ENCODE assay signal across 8 cellular contexts in the genomic region with DNA sequence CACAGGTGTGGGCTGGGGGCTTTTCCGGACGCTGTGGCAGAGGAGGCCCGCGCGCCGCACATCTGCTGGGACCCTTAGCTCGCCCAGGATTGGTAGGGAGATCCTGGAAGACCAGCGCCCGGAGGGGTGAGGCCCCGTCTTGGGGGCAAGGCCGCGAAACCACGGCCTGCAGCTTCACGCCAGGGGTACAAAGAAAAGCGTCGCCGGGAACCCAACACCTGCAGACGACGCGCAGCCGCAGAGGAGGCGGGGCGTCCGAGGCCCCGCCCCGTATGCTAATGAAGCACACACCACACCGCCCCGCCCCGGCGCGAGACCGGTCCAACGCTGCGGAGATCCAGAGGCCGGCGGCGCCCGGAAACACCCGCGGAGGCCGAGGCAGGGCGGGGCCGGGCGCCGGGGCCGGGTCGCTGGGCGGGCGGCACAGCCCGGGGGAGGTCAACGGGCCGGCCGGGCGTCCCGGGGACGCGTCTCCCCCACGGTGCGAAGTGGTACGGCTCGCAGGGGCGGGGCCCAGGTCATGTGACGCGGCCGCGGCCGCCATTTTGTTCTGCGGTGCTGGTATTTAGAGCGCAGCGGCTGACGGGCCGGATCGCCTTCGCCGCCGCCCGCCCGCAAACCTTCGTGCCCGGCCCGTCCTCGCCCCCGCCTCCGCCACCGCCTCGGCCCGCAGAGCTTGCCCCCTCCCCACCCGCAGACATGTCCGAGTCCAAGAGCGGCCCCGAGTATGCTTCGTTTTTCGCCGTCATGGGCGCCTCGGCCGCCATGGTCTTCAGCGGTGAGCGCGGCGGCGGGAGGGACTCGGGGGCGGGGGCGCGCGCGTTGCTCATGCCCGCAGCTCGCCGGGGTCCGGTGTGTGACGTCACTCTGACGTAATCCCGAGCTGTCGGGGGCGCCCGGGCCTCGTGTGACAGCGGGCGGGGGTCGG. TPM values are rescaled to one million over a fixed set of nuclear protein-coding genes. Genes with fewer than 3 reads are reported as not detected.
DNase-seq lines count a peak whose midpoint lies in the region; ATAC-seq, FAIRE-seq and TF ChIP-seq lines count a peak whose summit lies in the region.

A gene (plus strand): TSS at position 548 of the 928 bp plus-strand sequence. CDS start 152 bp downstream, at position 700.

- H3K9me3 ChIP-seq in Loucy (ENCODE audit: insufficient read depth, low read depth, low read length) (no peaks in the 10 kb centered on the region), RWPE2 (ENCODE audit: severe bottlenecking) (no peaks in the 10 kb centered on the region)

- peak within 1 kb of the TSS; percentile 67; the same call in 1 of the 2 replicates for H2AFZ ChIP-seq in Loucy (ENCODE audit: low read length)

- H3K4me2 ChIP-seq in Loucy (ENCODE audit: low read depth, low read length, poor library complexity, severe bottlenecking) = peak within 1 kb of the TSS; percentile 94

- no peaks in the 10 kb centered on the region for H3K9me2 ChIP-seq in Loucy (replicated peaks; ENCODE audit: low read depth, low read length)

- H3K27me3 Mint-ChIP-seq in nephron progenitor cell (ENCODE audit: low read depth, poor library complexity) = peaks cover 13% of the 10 kb centered on the region
- no peaks in the 10 kb centered on the region for H3K27me3 Mint-ChIP-seq in stimulated activated naive CD8-positive, alpha-beta T cell treated with anti-CD3 and anti-CD28 coated beads, Interleukin-15, Interleukin-2, amounts not matched to agents 100 ng/mL and 50 ng/mL, for 24 hours

- peak within 1 kb of the TSS; percentile 75 for H3K9ac ChIP-seq in Loucy (ENCODE audit: low read depth, low read length, poor library complexity, severe bottlenecking)

- H3K4me1 ChIP-seq in Loucy (ENCODE audit: insufficient read depth, low read length, poor library complexity, severe bottlenecking) (peaks cover 12% of the 10 kb centered on the region), RWPE2 (ENCODE audit: insufficient read depth, poor library complexity, severe bottlenecking) (peaks cover 17% of the 10 kb centered on the region)

- peak; percentile 88 for TF ChIP-seq POLR2A in H54 (IDR thresholded peaks at IDR 0.05; ENCODE audit: low read depth, low read length)

- peaks cover 6% of the 10 kb centered on the region for H3K36me3 Mint-ChIP-seq in nephron progenitor cell (ENCODE audit: low read depth)
- peaks cover 4% of the 10 kb centered on the region for H3K36me3 Mint-ChIP-seq in stimulated activated naive CD8-positive, alpha-beta T cell treated with anti-CD3 and anti-CD28 coated beads, Interleukin-15, Interleukin-2, amounts not matched to agents 100 ng/mL and 50 ng/mL, for 24 hours (ENCODE audit: low read depth)

- peak; percentile 87 for DNase-seq in EL
- DNase-seq in H54 (ENCODE audit: insufficient read length, low spot score) = peak; percentile 90
- DNase-seq in RWPE2 (ENCODE audit: low spot score) = no peak
- DNase-seq in activated effector memory CD4-positive, alpha-beta T cell treated with Interleukin-2 at 50 U/mL for 16 hours = peak; percentile 86
- DNase-seq in fibroblast of the aortic adventitia (ENCODE audit: low read depth) = peak; percentile 75
- DNase-seq in nephron progenitor cell = peak; percentile 93

- H4K20me1 ChIP-seq in Loucy (ENCODE audit: insufficient read depth, low read length, poor library complexity, severe bottlenecking) = peaks cover 9% of the 10 kb centered on the region

- peaks cover 70% of the 10 kb centered on the region for H3K4me1 Mint-ChIP-seq in nephron progenitor cell
- peaks cover 56% of the 10 kb centered on the region for H3K4me1 Mint-ChIP-seq in stimulated activated naive CD8-positive, alpha-beta T cell treated with anti-CD3 and anti-CD28 coated beads, Interleukin-15, Interleukin-2, amounts not matched to agents 100 ng/mL and 50 ng/mL, for 24 hours (ENCODE audit: low read depth)

- H3K9me3 Mint-ChIP-seq in nephron progenitor cell = no peaks in the 10 kb centered on the region
- no peaks in the 10 kb centered on the region for H3K9me3 Mint-ChIP-seq in stimulated activated naive CD8-positive, alpha-beta T cell treated with anti-CD3 and anti-CD28 coated beads, Interleukin-15, Interleukin-2, amounts not matched to agents 100 ng/mL and 50 ng/mL, for 24 hours

- H3K27me3 ChIP-seq in Loucy (ENCODE audit: insufficient read depth, low read length, poor library complexity, severe bottlenecking) = no peaks in the 10 kb centered on the region
- H3K27me3 ChIP-seq in RWPE2 (ENCODE audit: insufficient read depth, poor library complexity, severe bottlenecking) = no peaks in the 10 kb centered on the region

- H3K4me3 ChIP-seq in Loucy (ENCODE audit: low read length, poor library complexity, severe bottlenecking) (peak within 1 kb of the TSS; percentile 78), RWPE2 (ENCODE audit: severe bottlenecking) (peak within 1 kb of the TSS; percentile 92), fibroblast of the aortic adventitia (ENCODE audit: low read depth, low read length) (peak within 1 kb of the TSS; percentile 89)

- H3K36me3 ChIP-seq in Loucy (ENCODE audit: insufficient read depth, low read length) (no peaks in the 10 kb centered on the region), RWPE2 (ENCODE audit: low read depth) (no peaks in the 10 kb centered on the region)

- peak within 1 kb of the TSS; percentile 86 for H3K4me3 Mint-ChIP-seq in nephron progenitor cell
- H3K4me3 Mint-ChIP-seq in stimulated activated naive CD8-positive, alpha-beta T cell treated with anti-CD3 and anti-CD28 coated beads, Interleukin-15, Interleukin-2, amounts not matched to agents 100 ng/mL and 50 ng/mL, for 24 hours = peak within 1 kb of the TSS; percentile 93

- H3K79me2 ChIP-seq in Loucy (ENCODE audit: insufficient read depth, low read length) = peaks cover 47% of the 10 kb centered on the region

- no peaks in the 10 kb centered on the region for H3F3A ChIP-seq in Loucy (ENCODE audit: low read depth)

- peak within 1 kb of the TSS; percentile 98 for H3K27ac Mint-ChIP-seq in nephron progenitor cell
- H3K27ac Mint-ChIP-seq in stimulated activated naive CD8-positive, alpha-beta T cell treated with anti-CD3 and anti-CD28 coated beads, Interleukin-15, Interleukin-2, amounts not matched to agents 100 ng/mL and 50 ng/mL, for 24 hours = peak within 1 kb of the TSS; percentile 90

- peak; percentile 79 for ATAC-seq in RWPE2 (ENCODE audit: low read depth)

- FAIRE-seq in H54 (lab: Jason Lieb, UNC) = no peak

- no peak for TF ChIP-seq CTCF in Loucy (conservative IDR thresholded peaks at IDR 0.05; ENCODE audit: low read length)
- no peak for TF ChIP-seq CTCF in RWPE2 (IDR thresholded peaks at IDR 0.05; ENCODE audit: poor library complexity, severe bottlenecking)
- no peak for TF ChIP-seq CTCF in fibroblast of the aortic adventitia (IDR thresholded peaks at IDR 0.05; ENCODE audit: insufficient read depth, low read length)
- TF ChIP-seq CTCF in nephron progenitor cell (IDR thresholded peaks at IDR 0.05) = no peak

- peak within 1 kb of the TSS; percentile 82 for H3K27ac ChIP-seq in RWPE2 (ENCODE audit: poor library complexity, severe bottlenecking)

RNA-seq across cellular contexts. Expression of the gene that starts here (rescaled TPM):
- total RNA-seq in fibroblast of the aortic adventitia (ENCODE audit: low replicate concordance) = 5.3 and 48.9 TPM in 2 replicates
